8 cellular contexts compared by ENCODE assay signal in the genomic region with DNA sequence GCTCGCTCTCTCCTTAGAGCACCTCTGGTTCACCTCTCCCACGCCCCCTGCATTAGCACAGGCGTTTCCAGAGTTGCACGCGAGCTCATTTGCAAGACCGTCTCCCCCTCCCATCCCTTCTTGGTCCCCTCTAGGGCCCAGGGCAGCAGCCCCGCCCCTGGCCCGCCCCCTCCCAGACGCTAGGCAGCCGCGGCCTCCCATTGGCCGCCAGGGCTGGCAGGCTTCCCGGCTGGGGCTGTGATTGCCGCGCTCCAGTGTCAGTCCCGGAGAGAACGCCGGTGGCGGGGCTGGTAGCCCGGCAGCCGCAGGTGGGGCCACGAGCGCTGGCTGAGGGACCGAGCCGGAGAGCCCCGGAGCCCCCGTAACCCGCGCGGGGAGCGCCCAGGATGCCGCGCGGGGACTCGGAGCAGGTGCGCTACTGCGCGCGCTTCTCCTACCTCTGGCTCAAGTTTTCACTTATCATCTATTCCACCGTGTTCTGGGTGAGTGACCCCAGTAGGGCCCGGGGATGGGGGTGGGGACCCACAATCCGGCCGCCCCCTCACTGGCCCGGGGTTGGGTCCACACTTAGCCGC. TPM values are rescaled to one million over a fixed set of nuclear protein-coding genes. Genes with fewer than 3 reads are reported as not detected.
DNase-seq lines count a peak whose midpoint lies in the region; ATAC-seq and TF ChIP-seq lines count a peak whose summit lies in the region.

TSPAN15 (plus strand) TSS at position 257 of the 575 bp plus-strand sequence; CDS start at position 387, 130 bp downstream.

- TF ChIP-seq CTCF in Caco-2 (IDR thresholded peaks at IDR 0.05; ENCODE audit: insufficient read depth in 1 of 2, low read depth in 1 of 2, low read length in 1 of 2, severe bottlenecking in 1 of 2, unreplicated experiment in 1 of 2) (peak in 1 of 2 experiments; percentile 38), omental fat pad (IDR thresholded peaks at IDR 0.05) (no peak)

- peak within 1 kb of the TSS; percentile 74 for H3K4me3 ChIP-seq in Caco-2 (ENCODE audit: low read depth, low read length)
- peak within 1 kb of the TSS; percentile 46 for H3K4me3 ChIP-seq in MG63

- H3K4me1 Mint-ChIP-seq in Caco-2 (ENCODE audit: low read depth, unreplicated experiment) = peaks cover 45% of the 10 kb centered on the region

- no TSS peak for BruUV-seq in Caco-2 (replicated peaks; lab: Mats Ljungman, UMichigan)

- CTCF ChIA-PET in Caco-2 (lab: Charles Lee) = interaction anchor here (0.5 to 3.9 kb wide), 13 partner anchors 9 to 695 kb away, joined by 3 to 38 read pairs (median 4); partner anchors contain the start of gene TYSND1

- peaks cover 29% of the 10 kb centered on the region for H3K36me3 Mint-ChIP-seq in Caco-2 (ENCODE audit: insufficient read depth, unreplicated experiment)
- H3K36me3 Mint-ChIP-seq in activated naive CD4-positive, alpha-beta T cell treated with anti-CD3 and anti-CD28 coated beads, Interleukin-2, amount 50 U/mL, for 72 hours = no peaks in the 10 kb centered on the region

- no peaks in the 10 kb centered on the region for H3K9me3 Mint-ChIP-seq in Caco-2 (ENCODE audit: unreplicated experiment)
- no peaks in the 10 kb centered on the region for H3K9me3 Mint-ChIP-seq in activated naive CD4-positive, alpha-beta T cell treated with anti-CD3 and anti-CD28 coated beads, Interleukin-2, amount 50 U/mL, for 72 hours

- intact Hi-C loops in Caco-2 (cut with micrococcal nuclease; ENCODE audit: unreplicated experiment) (loop anchor here (1.0 kb wide), 2 partner anchors 13 to 25 kb away; no protein-coding TSS in a partner anchor), head of caudate nucleus (cut with DNase I) (loop anchor here (2.0 kb wide), 1 partner anchor 44 kb away; no protein-coding TSS in a partner anchor)

- no peaks in the 10 kb centered on the region for H3K27me3 ChIP-seq in Caco-2 (replicated peaks; ENCODE audit: control insufficient read depth, insufficient read depth, low read length)
- no peaks in the 10 kb centered on the region for H3K27me3 ChIP-seq in MG63

- H3K9me3 ChIP-seq in Caco-2 (no peaks in the 10 kb centered on the region), MG63 (no peaks in the 10 kb centered on the region)

- H3K4me3 Mint-ChIP-seq in Caco-2 (ENCODE audit: unreplicated experiment) = peak within 1 kb of the TSS; percentile 78

- H3K36me3 ChIP-seq in Caco-2 (ENCODE audit: control insufficient read depth, insufficient read depth, low read length) = no peaks in the 10 kb centered on the region
- no peaks in the 10 kb centered on the region for H3K36me3 ChIP-seq in MG63

- peak; percentile 97 to 99 for DNase-seq in Caco-2
- DNase-seq in MG63 = peak; percentile 75
- peak; percentile 79 for DNase-seq in SKM-1 treated with dmso at 0.1 percent for 144 hours (lab: John Stamatoyannopoulos, UW; ENCODE audit: unreplicated experiment)
- peak; percentile 80 to 84 for DNase-seq in activated naive CD4-positive, alpha-beta T cell treated with anti-CD3 and anti-CD28 coated beads, Interleukin-2, amount 50 U/mL, for 72 hours (ENCODE audit: low spot score in 2 of 2)
- DNase-seq in head of caudate nucleus = peak; percentile 91 to 98 (median 97)
- DNase-seq in omental fat pad (ENCODE audit: low spot score) = peak; percentile 59
- DNase-seq in superior temporal gyrus (ENCODE audit: extremely low spot score) = peak; percentile 94

- H3K27ac Mint-ChIP-seq in Caco-2 (ENCODE audit: unreplicated experiment) = peak within 1 kb of the TSS; percentile 81
- H3K27ac Mint-ChIP-seq in activated naive CD4-positive, alpha-beta T cell treated with anti-CD3 and anti-CD28 coated beads, Interleukin-2, amount 50 U/mL, for 72 hours = no peak within 1 kb of the TSS

- H3K27me3 Mint-ChIP-seq in Caco-2 (ENCODE audit: insufficient read depth, unreplicated experiment) = no peaks in the 10 kb centered on the region

- POLR2A ChIA-PET in Caco-2 (lab: Charles Lee) = interaction anchor here (0.5 to 2.1 kb wide), 12 partner anchors 9 to 624 kb away, joined by 3 to 11 read pairs (median 4); partner anchors contain the start of gene STOX1

- peaks cover 44% of the 10 kb centered on the region for H3K4me1 ChIP-seq in Caco-2

- peak; percentile 91 for ATAC-seq in GM21723 (IDR thresholded peaks at IDR 0.05; ENCODE audit: unreplicated experiment)
- ATAC-seq in activated naive CD4-positive, alpha-beta T cell treated with anti-CD3 and anti-CD28 coated beads, Interleukin-2, amount 50 U/mL, for 72 hours = peak; percentile 96 to 97
- ATAC-seq in omental fat pad (ENCODE audit: low FRiP score) = peak; percentile 93

RNA-seq across cellular contexts. Expression of gene TSPAN15, which starts in this region (rescaled TPM):
- 86.5 and 89.0 TPM in 2 replicates for total RNA-seq in Caco-2 (2022)
- 7.5 TPM in 2 replicates for total RNA-seq in MG63 (2014; rRNA removed; shearing (Covaris generic); ENCODE audit: low replicate concordance)
- 1 to 10 TPM; 1.3 to 1.9 TPM for total RNA-seq in activated naive CD4-positive, alpha-beta T cell treated with anti-CD3 and anti-CD28 coated beads, Interleukin-2, amount 50 U/mL, for 72 hours
- total RNA-seq in omental fat pad = 100 to 1,000 TPM in 1 of 4 donors, 10 to 100 TPM in 3; 45.6 to 141 (median 72.5) TPM

Comparison
In these comparisons a context has a peak if more than half of its experiments do, and no peak if none do; other contexts are left out.
1. Peak in every context shown above with its lines: DNase-seq, ATAC-seq and H3K4me3 ChIP-seq.